Comparison of ENCODE assay signal across 31 cellular contexts in the genomic region with DNA sequence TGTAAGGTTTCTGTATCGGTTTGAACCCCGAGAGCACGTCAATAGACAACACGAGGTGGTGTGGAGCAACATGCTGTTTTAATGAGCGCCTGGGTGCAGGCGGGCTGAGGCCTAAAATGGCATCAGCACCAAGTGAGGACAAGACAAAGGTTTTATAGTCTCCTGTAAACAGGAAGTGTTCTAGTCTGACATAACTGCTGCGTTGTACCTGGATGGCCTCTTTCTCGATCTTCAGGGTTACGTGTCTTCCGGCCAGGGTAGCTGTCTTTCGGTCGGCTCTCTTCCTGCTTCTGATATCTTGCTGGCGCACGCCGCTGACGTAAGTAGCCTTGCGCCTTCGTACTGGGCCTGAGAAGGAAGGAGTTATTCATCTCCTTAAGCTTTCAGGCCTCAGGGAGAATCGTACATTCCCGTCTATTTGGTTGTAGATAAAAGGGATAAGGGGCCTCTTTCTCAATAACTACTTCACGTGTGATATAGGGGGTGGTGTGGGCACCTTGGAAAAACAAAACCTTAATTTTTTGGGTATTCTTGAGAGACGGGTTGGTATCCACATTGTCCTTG. TPM values are rescaled to one million over a fixed set of nuclear protein-coding genes. Genes with fewer than 3 reads are reported as not detected.
"Had no signal": no experiment of that assay in that cellular context is flagged by ENCODE, and none has a peak within 500 bp of the region (broad histone marks: within the 10 kb centered on the region; RNA-seq: fewer than 3 reads in every experiment).

No MANE protein-coding gene starts in this region.

- H3K27me3 Mint-ChIP-seq: dendritic cell treated with granulocyte-macrophage colony-stimulating factor and Interleukin-4, amounts not matched to agents 40 ng/mL and 50 ng/mL, for 4 days; progenitor cell of endocrine pancreas; stimulated activated naive CD8-positive, alpha-beta T cell treated with anti-CD3 and anti-CD28 coated beads, Interleukin-15, amount 100 ng/mL, for 72 hours; type B pancreatic cell had no signal

- H3K4me1 ChIP-seq: colonic mucosa, gastrocnemius medialis, heart left ventricle, left lung, neural progenitor cell, parathyroid adenoma, suprapubic skin, thyroid gland had no signal

- H3K9me3 Mint-ChIP-seq: dendritic cell treated with granulocyte-macrophage colony-stimulating factor and Interleukin-4, amounts not matched to agents 40 ng/mL and 50 ng/mL, for 4 days; endodermal cell; naive thymus-derived CD4-positive, alpha-beta T cell; stimulated activated naive CD8-positive, alpha-beta T cell treated with anti-CD3 and anti-CD28 coated beads, Interleukin-15, amount 100 ng/mL, for 72 hours had no signal

- ATAC-seq: esophagus mucosa; gastrocnemius medialis; heart left ventricle; left cardiac atrium; left lung; naive thymus-derived CD4-positive, alpha-beta T cell; sciatic nerve; stimulated activated naive CD8-positive, alpha-beta T cell treated with anti-CD3 and anti-CD28 coated beads, Interleukin-15, amount 100 ng/mL, for 72 hours had no signal

- H3K36me3 ChIP-seq: colonic mucosa, gastrocnemius medialis, heart left ventricle, left lung, neural progenitor cell, suprapubic skin, thyroid gland had no signal

- H3K36me3 Mint-ChIP-seq: naive thymus-derived CD4-positive, alpha-beta T cell; neural progenitor cell; type B pancreatic cell had no signal

- H3K27me3 ChIP-seq: colonic mucosa, gastrocnemius medialis, heart left ventricle, hepatocyte, left lung, neural progenitor cell, suprapubic skin, thyroid gland had no signal

- H3K4me3 ChIP-seq: colonic mucosa, gastrocnemius medialis, heart left ventricle, hepatocyte, left lung, neural progenitor cell, smooth muscle cell, suprapubic skin, thyroid gland had no signal

- DNase-seq: colonic mucosa; effector CD8-positive, alpha-beta T cell; endodermal cell; foreskin fibroblast; gastrocnemius medialis; heart left ventricle; left cardiac atrium; left lung; mesendoderm; midbrain; naive thymus-derived CD4-positive, alpha-beta T cell; stimulated activated CD4-positive, alpha-beta T cell treated with anti-CD3 and anti-CD28 coated beads, Interleukin-12 subunit alpha, Interleukin-12 subunit beta, amount 100 ng/mL, for 4 hours; stimulated activated CD4-positive, alpha-beta T cell treated with anti-CD3 and anti-CD28 coated beads, Interleukin-1b, Interleukin-23, amount 100 ng/mL, for 48 hours; stimulated activated CD4-positive, alpha-beta T cell treated with anti-CD3 and anti-CD28 coated beads, Interleukin-4, amount 100 ng/mL, for 1 hour; stimulated activated CD8-positive, alpha-beta memory T cell treated with anti-CD3 and anti-CD28 coated beads, Interleukin-4, amount 100 ng/mL, for 48 hours; stimulated activated naive CD4-positive, alpha-beta T cell; stimulated activated naive CD8-positive, alpha-beta T cell treated with anti-CD3 and anti-CD28 coated beads, Interleukin-15, amount 100 ng/mL, for 72 hours; thyroid gland had no signal

- H3K4me3 Mint-ChIP-seq: dendritic cell treated with granulocyte-macrophage colony-stimulating factor and Interleukin-4, amounts not matched to agents 40 ng/mL and 50 ng/mL, for 4 days; endodermal cell; naive thymus-derived CD4-positive, alpha-beta T cell; nephron; neural progenitor cell; stimulated activated naive CD8-positive, alpha-beta T cell treated with anti-CD3 and anti-CD28 coated beads, Interleukin-15, amount 100 ng/mL, for 72 hours; type B pancreatic cell had no signal

- H3K27ac ChIP-seq: colonic mucosa, epithelial cell of prostate, gastrocnemius medialis, heart left ventricle, hepatocyte, left lung, neural progenitor cell, parathyroid adenoma, suprapubic skin, thyroid gland had no signal

- H3K9me3 ChIP-seq: colonic mucosa, gastrocnemius medialis, heart left ventricle, left lung, suprapubic skin, thyroid gland had no signal

- H3K4me1 Mint-ChIP-seq: endodermal cell; naive thymus-derived CD4-positive, alpha-beta T cell; nephron; neural progenitor cell; stimulated activated naive CD8-positive, alpha-beta T cell treated with anti-CD3 and anti-CD28 coated beads, Interleukin-15, amount 100 ng/mL, for 72 hours had no signal

- H3K27ac Mint-ChIP-seq: dendritic cell treated with granulocyte-macrophage colony-stimulating factor and Interleukin-4, amounts not matched to agents 40 ng/mL and 50 ng/mL, for 4 days; endodermal cell; naive thymus-derived CD4-positive, alpha-beta T cell; nephron; neural progenitor cell; progenitor cell of endocrine pancreas; stimulated activated naive CD8-positive, alpha-beta T cell treated with anti-CD3 and anti-CD28 coated beads, Interleukin-15, amount 100 ng/mL, for 72 hours; type B pancreatic cell had no signal

RNA-seq across cellular contexts. Expression of a gene that starts 53.5 kb away (rescaled TPM):
- total RNA-seq: lung microvascular endothelial cell, progenitor cell of endocrine pancreas had no signal
